Comparison of ENCODE assay signal across 22 cellular contexts in the genomic region with DNA sequence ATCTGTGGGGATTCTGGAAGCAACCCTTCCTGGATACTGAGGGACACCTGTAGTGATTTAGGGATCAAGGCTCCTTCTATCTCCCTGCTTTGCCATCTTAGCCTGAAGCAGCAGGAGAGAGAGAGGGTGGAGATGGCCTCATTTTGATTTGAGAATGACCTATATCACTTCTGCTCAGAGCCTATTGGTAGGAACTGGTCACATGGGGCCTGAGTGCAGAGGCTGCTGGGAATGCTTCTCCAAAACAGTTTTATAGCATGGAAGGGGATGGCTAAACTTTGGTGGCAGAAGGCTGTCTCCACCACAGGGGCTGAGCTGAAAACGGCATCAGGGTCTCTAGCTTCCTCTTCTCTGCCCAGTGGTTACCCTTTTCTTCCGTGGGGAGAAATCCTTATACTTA.
DNase-seq lines count a peak whose midpoint lies in the region; ATAC-seq and TF ChIP-seq lines count a peak whose summit lies in the region.
"Had no signal": no experiment of that assay in that cellular context is flagged by ENCODE, and none has a peak within 500 bp of the region (broad histone marks: within the 10 kb centered on the region; RNA-seq: fewer than 3 reads in every experiment).

No MANE protein-coding gene starts in this region.

- peak overlapping the region in 6 of 8 donors; percentile 90 to 99 (median 94) for H3K27ac Mint-ChIP-seq in CD8-positive, alpha-beta memory T cell
- no peak overlapping the region for H3K27ac Mint-ChIP-seq in activated T-helper 17 cell treated with anti-CD3 and anti-CD28 coated beads, Interleukin-2, amount 50 U/mL, for 72 hours

- POLR2A ChIA-PET in CD8-positive, alpha-beta memory T cell (lab: Charles Lee): interaction anchor here (0.6 kb wide), 1 partner anchor 826 kb away, joined by 3 read pairs; no protein-coding TSS in a partner anchor

- no peaks in the 10 kb centered on the region for H3K27me3 ChIP-seq in CD8-positive, alpha-beta memory T cell (ENCODE audit: insufficient read depth, low read length, poor library complexity, severe bottlenecking)
- H3K27me3 ChIP-seq: SJCRH30 had no signal

- H3K36me3 ChIP-seq in CD8-positive, alpha-beta memory T cell (ENCODE audit: insufficient read depth, low read length): no peaks in the 10 kb centered on the region
- H3K36me3 ChIP-seq: SJCRH30 had no signal

- CTCF ChIA-PET in CD8-positive, alpha-beta memory T cell (lab: Charles Lee): interaction anchor here (0.8 to 3.5 kb wide), 6 partner anchors 12 to 962 kb away, joined by 3 to 12 read pairs (median 3); no protein-coding TSS in a partner anchor

- no peaks in the 10 kb centered on the region for H3K9me3 ChIP-seq in CD8-positive, alpha-beta memory T cell (ENCODE audit: low read length)
- H3K9me3 ChIP-seq: Caco-2, SJCRH30 had no signal

- H3K9me3 Mint-ChIP-seq in CD8-positive, alpha-beta memory T cell: no peaks in the 10 kb centered on the region
- H3K9me3 Mint-ChIP-seq in activated T-helper 17 cell treated with anti-CD3 and anti-CD28 coated beads, Interleukin-2, amount 50 U/mL, for 72 hours: no peaks in the 10 kb centered on the region
- H3K9me3 Mint-ChIP-seq: activated CD4-positive, alpha-beta memory T cell treated with anti-CD3 and anti-CD28 coated beads for 36 hours; memory B cell; neural crest cell; stimulated activated memory B cell treated with anti-CD40 and anti-IgM and Interleukin-4, amounts not matched to agents 10 μg/mL and 1 μg/mL and 100 μg/mL, for 72 hours; type B pancreatic cell had no signal

- no peak for TF ChIP-seq RAD21 in Ishikawa (IDR thresholded peaks at IDR 0.05; ENCODE audit: low read depth)

- H3K36me3 Mint-ChIP-seq in CD8-positive, alpha-beta memory T cell: no peaks in the 10 kb centered on the region
- H3K36me3 Mint-ChIP-seq in activated T-helper 17 cell treated with anti-CD3 and anti-CD28 coated beads, Interleukin-2, amount 50 U/mL, for 72 hours (ENCODE audit: low read depth): no peaks in the 10 kb centered on the region
- H3K36me3 Mint-ChIP-seq: activated CD4-positive, alpha-beta memory T cell treated with anti-CD3 and anti-CD28 coated beads for 36 hours; stimulated activated memory B cell treated with anti-CD40 and anti-IgM and Interleukin-4, amounts not matched to agents 10 μg/mL and 1 μg/mL and 100 μg/mL, for 72 hours had no signal

- peaks cover 24 to 31% (median 27%) of the 10 kb centered on the region in 3 donors for H3K4me1 Mint-ChIP-seq in CD8-positive, alpha-beta memory T cell
- H3K4me1 Mint-ChIP-seq in activated T-helper 17 cell treated with anti-CD3 and anti-CD28 coated beads, Interleukin-2, amount 50 U/mL, for 72 hours: peaks cover 16% of the 10 kb centered on the region
- H3K4me1 Mint-ChIP-seq: memory B cell had no signal

- no peak for TF ChIP-seq EP300 in Ishikawa (IDR thresholded peaks at IDR 0.05; ENCODE audit: borderline replicate concordance)

- H3K4me3 Mint-ChIP-seq in CD8-positive, alpha-beta memory T cell: peak overlapping the region in 3 of 7 donors; percentile 76 to 80 (median 79)
- peak overlapping the region; percentile 77 for H3K4me3 Mint-ChIP-seq in activated T-helper 17 cell treated with anti-CD3 and anti-CD28 coated beads, Interleukin-2, amount 50 U/mL, for 72 hours

- H3K4me3 ChIP-seq in CD8-positive, alpha-beta memory T cell (ENCODE audit: low read length): no peak overlapping the region
- H3K4me3 ChIP-seq: SJCRH30 had no signal

- ATAC-seq in activated T-helper 17 cell treated with anti-CD3 and anti-CD28 coated beads, Interleukin-2, amount 50 U/mL, for 72 hours (replicated peaks): no peak

- H3K27ac ChIP-seq in CD8-positive, alpha-beta memory T cell (ENCODE audit: low read depth, low read length): no peak overlapping the region
- H3K27ac ChIP-seq: parathyroid adenoma, SJCRH30 had no signal

- DNase-seq in CD8-positive, alpha-beta memory T cell: no peak
- peak; percentile 23 for DNase-seq in islet precursor cell
- DNase-seq in central memory CD4-positive, alpha-beta T cell: no peak
- DNase-seq in activated CD4-positive, alpha-beta T cell treated with anti-CD3 and anti-CD28 coated beads for 48 hours: no peak
- DNase-seq in activated CD4-positive, alpha-beta T cell treated with anti-CD3 and anti-CD28 coated beads, Interleukin-2, amount 50 U/mL, for 4 hours: no peak
- DNase-seq: Caco-2, DND-41, GF-D8, GOT3, NCI-H1436 treated with DMSO at 0.1 percent for 48 hours, NCI-H2081 treated with DMSO at 0.1 percent for 48 hours, NCI-H446, NCI-H82, SJCRH30 had no signal

- peaks cover 0 to 7% of the 10 kb centered on the region in 2 donors for H3K27me3 Mint-ChIP-seq in CD8-positive, alpha-beta memory T cell
- no peaks in the 10 kb centered on the region for H3K27me3 Mint-ChIP-seq in activated T-helper 17 cell treated with anti-CD3 and anti-CD28 coated beads, Interleukin-2, amount 50 U/mL, for 72 hours

- H3K4me1 ChIP-seq in CD8-positive, alpha-beta memory T cell (ENCODE audit: insufficient read depth, low read length): peaks cover 21% of the 10 kb centered on the region
- H3K4me1 ChIP-seq: Caco-2, SJCRH30 had no signal

TF ChIP-seq in Ishikawa, 13 proteins besides CTCF, POLR2A, EP300 and RAD21:
- TF ChIP-seq CREB1 (IDR thresholded peaks at IDR 0.05; ENCODE audit: low read depth) (no peak), TEAD4 (IDR thresholded peaks at IDR 0.05) (no peak)
- TF ChIP-seq, protein P1, sequence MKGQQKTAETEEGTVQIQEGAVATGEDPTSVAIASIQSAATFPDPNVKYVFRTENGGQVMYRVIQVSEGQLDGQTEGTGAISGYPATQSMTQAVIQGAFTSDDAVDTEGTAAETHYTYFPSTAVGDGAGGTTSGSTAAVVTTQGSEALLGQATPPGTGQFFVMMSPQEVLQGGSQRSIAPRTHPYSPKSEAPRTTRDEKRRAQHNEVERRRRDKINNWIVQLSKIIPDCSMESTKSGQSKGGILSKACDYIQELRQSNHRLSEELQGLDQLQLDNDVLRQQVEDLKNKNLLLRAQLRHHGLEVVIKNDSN (IDR thresholded peaks at IDR 0.05): peak; percentile 79
